ENCODE assay signal across 17 cellular contexts in the genomic region with DNA sequence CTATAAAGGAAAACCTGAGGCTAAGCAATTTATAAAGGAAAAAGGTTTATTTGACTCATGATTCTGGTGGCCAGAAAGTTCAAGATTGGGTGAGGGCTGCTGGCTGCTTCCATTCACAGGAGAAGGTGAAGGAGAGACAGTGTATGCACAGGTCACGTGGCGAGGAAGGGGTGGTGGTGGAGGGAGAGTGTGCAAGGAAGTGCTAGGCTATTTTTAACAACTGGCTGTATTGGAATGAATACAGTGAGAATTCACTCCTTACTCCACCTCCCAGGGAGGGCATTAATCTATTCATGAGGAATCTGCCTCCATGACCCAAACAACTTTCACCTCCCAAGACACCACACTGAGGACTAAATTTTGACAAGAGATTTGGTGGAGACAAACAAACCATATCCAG. TPM values are rescaled to one million over a fixed set of nuclear protein-coding genes. Genes with fewer than 3 reads are reported as not detected.
A peak's percentile ranks its signal among the peaks of the same experiment; 100 is the strongest.
DNase-seq lines count a peak whose midpoint lies in the region; ATAC-seq, FAIRE-seq and TF ChIP-seq lines count a peak whose summit lies in the region.
"Had no signal": no experiment of that assay in that cellular context is flagged by ENCODE, and none has a peak within 500 bp of the region (broad histone marks: within the 10 kb centered on the region; RNA-seq: fewer than 3 reads in every experiment).

No MANE protein-coding gene starts in this region.

- H3K56ac ChIP-seq in H1 (replicated peaks; ENCODE audit: insufficient read length, low read depth, low read length): no peak overlapping the region

- H2BK12ac ChIP-seq in H1 (ENCODE audit: low read depth, low read length): no peak overlapping the region

- no peak for ATAC-seq in HG02840 (IDR thresholded peaks at IDR 0.05; ENCODE audit: low FRiP score, unreplicated experiment)

- 0 out of 2 replicates have a peak overlapping the region, but pooled peaks have one; percentile 62 for H2BK5ac ChIP-seq in H1 (ENCODE audit: low read depth, low read length)

- no peaks in the 10 kb centered on the region for H3K9me3 ChIP-seq in Loucy (ENCODE audit: insufficient read depth, low read depth, low read length)
- H3K9me3 ChIP-seq in H1 (ENCODE audit: insufficient read depth in 2 of 2, low read depth in 1 of 2, low read length in 1 of 2): no peaks in the 10 kb centered on the region
- H3K9me3 ChIP-seq in iPS-20b (ENCODE audit: insufficient read depth, low read depth, low read length): no peaks in the 10 kb centered on the region
- H3K9me3 ChIP-seq: SK-N-SH had no signal

- no peak for TF ChIP-seq POLR2A in H1 (IDR thresholded peaks at IDR 0.05; ENCODE audit: control extremely low read depth in 1 of 2, low read depth in 2 of 2, low read length in 2 of 2)

- no peak for TF ChIP-seq EP300 in H1 (IDR thresholded peaks at IDR 0.05; ENCODE audit: borderline replicate concordance in 1 of 2, low read depth in 2 of 2, low read length in 2 of 2)

- peak overlapping the region; percentile 6 for H3K4me2 ChIP-seq in Loucy (ENCODE audit: low read depth, low read length, poor library complexity, severe bottlenecking)
- H3K4me2 ChIP-seq in H1 (ENCODE audit: insufficient read depth in 1 of 2, low read depth in 2 of 2, low read length in 2 of 2): no peak overlapping the region
- H3K4me2 ChIP-seq: SK-N-SH had no signal

- no peak overlapping the region for H3K27ac ChIP-seq in H1 (ENCODE audit: low read depth, low read length)
- peak overlapping the region; percentile 11 for H3K27ac ChIP-seq in iPS-20b (ENCODE audit: low read length)

- H3K79me1 ChIP-seq in H1 (ENCODE audit: low read depth, low read length): no peaks in the 10 kb centered on the region

- H3K9ac ChIP-seq in Loucy (ENCODE audit: low read depth, low read length, poor library complexity, severe bottlenecking): no peak overlapping the region
- no peak overlapping the region for H3K9ac ChIP-seq in H1 (replicated peaks in 1 of 4; ENCODE audit: extremely low read depth in 1 of 4, low read depth in 3 of 4, low read length in 3 of 4)
- no peak overlapping the region for H3K9ac ChIP-seq in iPS-20b (ENCODE audit: low read depth, low read length)
- H3K9ac ChIP-seq: SK-N-SH had no signal

- H3K18ac ChIP-seq in H1 (ENCODE audit: extremely low read depth, low read length): 0 out of 2 replicates have a peak overlapping the region, but pooled peaks have one; percentile 53

- H2BK120ac ChIP-seq in H1 (replicated peaks; ENCODE audit: low read depth, low read length): no peak overlapping the region

- POLR2A ChIA-PET in H1 (lab: Charles Lee; ENCODE audit: partially characterized antibody): interaction anchor here (0.6 kb wide), 1 partner anchor 261 kb away, joined by 4 read pairs; no protein-coding TSS in a partner anchor

- no peaks in the 10 kb centered on the region; the same call in 1 of the 2 replicates for H3K27me3 Mint-ChIP-seq in HFFc6 (ENCODE audit: insufficient read depth)
- H3K27me3 Mint-ChIP-seq: CD4-positive, alpha-beta T cell had no signal

- H3K23me2 ChIP-seq in H1 (ENCODE audit: low read depth, low read length): no peaks in the 10 kb centered on the region; the same call in 1 of the 2 replicates

- H3K27me3 ChIP-seq in Loucy (ENCODE audit: insufficient read depth, low read length, poor library complexity, severe bottlenecking): no peaks in the 10 kb centered on the region
- H3K27me3 ChIP-seq in H1 (replicated peaks in 1 of 4; ENCODE audit: control insufficient read depth in 3 of 4, extremely low read depth in 1 of 4, insufficient read depth in 3 of 4, low read length in 3 of 4): no peaks in the 10 kb centered on the region
- no peaks in the 10 kb centered on the region for H3K27me3 ChIP-seq in iPS-20b (ENCODE audit: insufficient read depth, low read length)

- H3K14ac ChIP-seq in H1 (ENCODE audit: insufficient read length): no peak overlapping the region

- H3K23ac ChIP-seq in H1 (ENCODE audit: insufficient read length): no peak overlapping the region

- no peak overlapping the region for H2AK5ac ChIP-seq in H1 (ENCODE audit: low read depth, low read length)

- TF ChIP-seq CTCF in HFFc6 (IDR thresholded peaks at IDR 0.05) (no peak), Loucy (conservative IDR thresholded peaks at IDR 0.05; ENCODE audit: low read length) (no peak), H1 (IDR thresholded peaks at IDR 0.05; ENCODE audit: control extremely low read depth in 1 of 3, insufficient read depth in 1 of 3, low read depth in 1 of 3, low read length in 3 of 3) (no peak)

- no peak overlapping the region for H4K5ac ChIP-seq in H1 (ENCODE audit: insufficient read length, low read depth, low read length)

- WGBS in H1 (ENCODE audit: extremely low coverage in 1 of 2, insufficient coverage in 1 of 2, insufficient read length in 1 of 2, insufficient replicate concordance in 2 of 2, low coverage in 1 of 2, low lambda C conversion rate in 2 of 2, missing lambda C conversion rate in 1 of 2), 2 experiments: 31% methylated on average over 2 of the region's 2 CpGs; no CpG with 5 or more reads in 1 of the 2 experiments

- peak overlapping the region; percentile 12 for H3K4me3 Mint-ChIP-seq in HFFc6
- H3K4me3 Mint-ChIP-seq: B cell; CD4-positive, alpha-beta T cell had no signal

- no peaks in the 10 kb centered on the region for H3K79me2 ChIP-seq in Loucy (ENCODE audit: insufficient read depth, low read length)
- H3K79me2 ChIP-seq in H1 (ENCODE audit: control insufficient read depth in 1 of 2, insufficient read depth in 2 of 2, low read length in 2 of 2): no peaks in the 10 kb centered on the region

- no peak for FAIRE-seq in H1 (lab: Jason Lieb, UNC)

- H4K20me1 ChIP-seq in Loucy (ENCODE audit: insufficient read depth, low read length, poor library complexity, severe bottlenecking) (no peaks in the 10 kb centered on the region), H1 (replicated peaks in 1 of 2; ENCODE audit: control insufficient read depth in 1 of 2, insufficient read depth in 2 of 2, low read length in 2 of 2) (no peaks in the 10 kb centered on the region)

- H3K4me1 ChIP-seq in Loucy (ENCODE audit: insufficient read depth, low read length, poor library complexity, severe bottlenecking) (peaks cover 23% of the 10 kb centered on the region), H1 (replicated peaks in 1 of 4; ENCODE audit: control insufficient read depth in 3 of 4, insufficient read depth in 4 of 4, low read length in 3 of 4) (peaks cover 0 to 12% (median 7%) of the 10 kb centered on the region in 4 experiments; a peak in 5 of 7 replicates), iPS-20b (ENCODE audit: insufficient read depth, low read length) (peaks cover 20% of the 10 kb centered on the region; the same call in 1 of the 2 replicates)

- no peak overlapping the region for H3K4me3 ChIP-seq in Loucy (ENCODE audit: low read length, poor library complexity, severe bottlenecking)
- H3K4me3 ChIP-seq in H1 (ENCODE audit: extremely low read depth in 1 of 4, insufficient read depth in 2 of 4, low read depth in 3 of 4, low read length in 4 of 4): no peak overlapping the region
- no peak overlapping the region for H3K4me3 ChIP-seq in iPS-20b (ENCODE audit: low read length)

- no peak for TF ChIP-seq RAD21 in H1 (IDR thresholded peaks at IDR 0.05 in 1 of 2, conservative IDR thresholded peaks at IDR 0.05 in 1 of 2; ENCODE audit: low read depth in 2 of 2, low read length in 2 of 2)

- CTCF ChIA-PET in H1 (lab: Charles Lee; ENCODE audit: partially characterized antibody): interaction anchor here (0.9 to 3.3 kb wide), 5 partner anchors 10 to 105 kb away, joined by 4 to 13 read pairs (median 12); no protein-coding TSS in a partner anchor

- H4K91ac ChIP-seq in H1 (replicated peaks; ENCODE audit: insufficient read length, low read length): no peak overlapping the region

- H3F3A ChIP-seq in Loucy (ENCODE audit: low read depth): no peaks in the 10 kb centered on the region

- H3K36me3 ChIP-seq in Loucy (ENCODE audit: insufficient read depth, low read length) (no peaks in the 10 kb centered on the region), H1 (ENCODE audit: control insufficient read depth in 2 of 4, insufficient read depth in 4 of 4, low read length in 3 of 4) (no peaks in the 10 kb centered on the region), iPS-20b (ENCODE audit: insufficient read depth, low read depth, low read length) (no peaks in the 10 kb centered on the region)

- no peaks in the 10 kb centered on the region for H3K9me2 ChIP-seq in Loucy (replicated peaks; ENCODE audit: low read depth, low read length)
- H3K9me2 ChIP-seq: SK-N-SH had no signal

- H3K9me3 Mint-ChIP-seq in HFFc6: no peaks in the 10 kb centered on the region; the same call in 1 of the 2 replicates
- H3K9me3 Mint-ChIP-seq: CD4-positive, alpha-beta T cell had no signal

- H3K4me1 Mint-ChIP-seq in HFFc6 (ENCODE audit: low read depth): peaks cover 80% of the 10 kb centered on the region
- H3K4me1 Mint-ChIP-seq: B cell had no signal

- DNase-seq in HFFc6: no peak
- DNase-seq in H1 (ENCODE audit: low read depth in 1 of 2, low spot score in 2 of 2): no peak
- DNase-seq in T-helper 9 cell: no peak
- DNase-seq in NCI-H1048 (lab: John Stamatoyannopoulos, UW): no peak
- DNase-seq: CD4-positive, alpha-beta T cell; DMS79 treated with DMSO at 0.1 percent for 48 hours; GDM1; GOT3; NCI-H146; NCI-H2227 treated with DMSO at 0.1 percent for 48 hours; NCI-H524 treated with DMSO at 0.1 percent for 48 hours; OCI-M1; SK-N-SH had no signal

- no peak overlapping the region for H2BK15ac ChIP-seq in H1 (ENCODE audit: low read length)

- H3K4ac ChIP-seq in H1 (replicated peaks; ENCODE audit: insufficient read length, low read depth, low read length): no peak overlapping the region

- H3K27ac Mint-ChIP-seq in HFFc6: peak overlapping the region; percentile 69; the same call in 1 of the 2 replicates
- H3K27ac Mint-ChIP-seq: B cell; CD4-positive, alpha-beta T cell had no signal

- H2BK20ac ChIP-seq in H1 (ENCODE audit: low read length): no peak overlapping the region

- H4K8ac ChIP-seq in H1 (ENCODE audit: extremely low read depth, insufficient read depth, low read length): no peak overlapping the region

- H3K36me3 Mint-ChIP-seq in HFFc6 (ENCODE audit: low read depth): peaks cover 5% of the 10 kb centered on the region; the same call in 1 of the 2 replicates

- H2AFZ ChIP-seq in Loucy (ENCODE audit: low read length) (peak overlapping the region; percentile 38), H1 (ENCODE audit: low read length) (no peak overlapping the region)

TF ChIP-seq in H1, 55 proteins besides CTCF, POLR2A, EP300 and RAD21 (continues in another document):
- no peak for TF ChIP-seq CHD1 (IDR thresholded peaks at IDR 0.05; ENCODE audit: low read depth, low read length)

RNA-seq across cellular contexts. Expression of a gene that starts 51.0 kb away (rescaled TPM):
- total RNA-seq in HFFc6 (2021; fragmentation: NEBNext Ultra II Directional; extraction: Animal tissue kit (Norgen Biotek cat#: 25700)): 10 to 100 TPM in 4 of 6 experiments, 1 to 10 TPM in 2; 9.1 to 12.3 (median 10.3) TPM
- 12.7 and 14.6 TPM in 2 replicates for total RNA-seq in H1 (2021; fragmentation: NEBNext Ultra II Directional; extraction: Animal tissue kit (Norgen Biotek cat#: 25700))
- 1.6 and 2.1 TPM in 2 replicates for polyA plus RNA-seq in H1 (2011; rRNA removed)
- 2.8 TPM for polyA plus RNA-seq in H1 (2011; cell fraction: cytosol; rRNA removed)
- polyA plus RNA-seq in H1 (2011; cell fraction: nucleus; rRNA removed): 2.9 TPM
- 1.7 to 3.3 TPM (median 2.5 TPM) in 4 replicates for polyA plus RNA-seq in H1 (2012, experiment 1 of 2)
- 0.25 TPM for polyA plus RNA-seq in H1 (2012, experiment 2 of 2)
- polyA plus RNA-seq in H1 (2013, experiment 1 of 2): 4.5 TPM
- polyA plus RNA-seq in H1 (2013, experiment 2 of 2): 4.1 TPM
- 13.9 and 15.8 TPM in 2 replicates for polyA minus RNA-seq in H1 (2011; rRNA and poly(A)+ RNA removed)
- 8.4 TPM for polyA minus RNA-seq in H1 (2011; cell fraction: cytosol; rRNA and poly(A)+ RNA removed)
- polyA minus RNA-seq in H1 (2011; cell fraction: nucleus; rRNA and poly(A)+ RNA removed): 18.5 TPM
- polyA plus RNA-seq: SK-N-SH had no signal
